8 cellular contexts compared by ENCODE assay signal in the genomic region with DNA sequence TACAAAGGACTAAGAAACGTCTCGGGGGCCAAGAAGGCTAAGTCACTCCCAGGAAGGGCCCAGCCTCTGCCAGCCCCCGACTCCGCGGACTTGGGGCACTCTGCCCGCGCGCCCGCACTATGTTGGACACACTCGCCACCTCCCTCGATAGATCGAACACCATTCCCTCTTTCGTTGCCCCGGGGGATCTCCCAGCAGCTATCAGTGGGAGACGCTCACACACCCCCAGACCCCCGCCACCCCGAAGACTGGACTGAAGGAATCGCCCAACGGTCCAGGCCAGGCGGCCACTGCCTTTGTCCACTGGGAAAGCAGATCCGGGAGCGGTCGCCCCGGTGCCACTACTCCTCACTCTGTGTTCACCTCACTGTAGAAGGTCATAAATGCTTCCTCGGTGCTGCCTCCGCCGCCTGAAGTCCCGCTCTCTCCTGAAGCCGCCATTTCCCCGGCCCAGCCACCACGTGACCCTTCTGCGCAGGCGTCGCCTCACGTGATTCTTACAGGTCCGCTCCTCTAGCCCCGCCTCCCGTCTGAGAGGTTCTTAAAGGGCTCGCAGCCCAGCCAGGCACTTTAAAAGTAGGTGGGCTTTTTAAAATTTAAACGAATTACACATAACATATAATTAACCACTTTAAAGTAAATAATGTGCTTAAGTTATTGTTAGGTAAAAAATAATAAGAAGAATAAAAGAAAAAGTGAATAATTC. TPM values are rescaled to one million over a fixed set of nuclear protein-coding genes. Genes with fewer than 3 reads are reported as not detected.
DNase-seq lines count a peak whose midpoint lies in the region; ATAC-seq and TF ChIP-seq lines count a peak whose summit lies in the region.

Gene DNAJC8, minus strand, starts transcription at position 472 of the 706 bp plus-strand sequence. Its CDS starts 31 bp downstream, at position 441.

- H3K36me3 ChIP-seq in iPS-18a (ENCODE audit: control insufficient read depth, low read depth, low read length) (peaks cover 27% of the 10 kb centered on the region), skeletal muscle satellite cell (ENCODE audit: insufficient read depth, low read length) (peaks cover 13% of the 10 kb centered on the region)

- H3K9me3 ChIP-seq in iPS-18a (ENCODE audit: control insufficient read depth, low read depth, low read length) (no peaks in the 10 kb centered on the region), skeletal muscle satellite cell (replicated peaks; ENCODE audit: low read length) (no peaks in the 10 kb centered on the region)

- H3K4me2 ChIP-seq in skeletal muscle satellite cell (ENCODE audit: low read length) = peak within 1 kb of the TSS; percentile 83

- in situ Hi-C loops in T47D (cut with HindIII; ENCODE audit: low pct_unique_long_range_greater_than_20kb, low sequenced_read_pairs) = no loop called here

- H3K27ac ChIP-seq in VCaP (peak within 1 kb of the TSS; percentile 77), iPS-18a (ENCODE audit: low read length) (peak within 1 kb of the TSS; percentile 68)

- H3K4me3 ChIP-seq in iPS-18a (ENCODE audit: low read length) (peak within 1 kb of the TSS; percentile 82), skeletal muscle satellite cell (ENCODE audit: low read length) (peak within 1 kb of the TSS; percentile 95)

- no peaks in the 10 kb centered on the region for H3K27me3 ChIP-seq in iPS-18a (ENCODE audit: control insufficient read depth, insufficient read depth, low read length)
- H3K27me3 ChIP-seq in skeletal muscle satellite cell (ENCODE audit: control insufficient read depth, insufficient read depth, low read length) = no peaks in the 10 kb centered on the region

- H3K9ac ChIP-seq in iPS-18a (ENCODE audit: low read length) (peak within 1 kb of the TSS; percentile 96), skeletal muscle satellite cell (ENCODE audit: low read depth, low read length) (peak within 1 kb of the TSS; percentile 95)

- ATAC-seq in GM18502 (IDR thresholded peaks at IDR 0.05; ENCODE audit: poor library complexity, unreplicated experiment) = peak; percentile 67
- peak; percentile 44 for ATAC-seq in HG03095 (IDR thresholded peaks at IDR 0.05; ENCODE audit: unreplicated experiment)
- ATAC-seq in GM18517 (IDR thresholded peaks at IDR 0.05; ENCODE audit: unreplicated experiment) = no peak

- DNase-seq in NCI-H2227 (lab: John Stamatoyannopoulos, UW; ENCODE audit: unreplicated experiment) (peak; percentile 95), T47D (ENCODE audit: low read depth in 1 of 2, low spot score in 1 of 2) (peak; percentile 83 to 87)

- H3K4me1 ChIP-seq in iPS-18a (ENCODE audit: control insufficient read depth, low read depth, low read length) = peaks cover 6% of the 10 kb centered on the region
- H3K4me1 ChIP-seq in skeletal muscle satellite cell (ENCODE audit: control insufficient read depth, insufficient read depth, low read length) = peaks cover 16% of the 10 kb centered on the region

- TF ChIP-seq CTCF in VCaP (conservative IDR thresholded peaks at IDR 0.05) = no peak

RNA-seq across cellular contexts. Expression of gene DNAJC8, which starts in this region (rescaled TPM):
- 60.9 and 61.9 TPM in 2 replicates for total RNA-seq in skeletal muscle satellite cell (2012; rRNA removed)
